Comparison of ENCODE assay signal across 9 cellular contexts in the genomic region with DNA sequence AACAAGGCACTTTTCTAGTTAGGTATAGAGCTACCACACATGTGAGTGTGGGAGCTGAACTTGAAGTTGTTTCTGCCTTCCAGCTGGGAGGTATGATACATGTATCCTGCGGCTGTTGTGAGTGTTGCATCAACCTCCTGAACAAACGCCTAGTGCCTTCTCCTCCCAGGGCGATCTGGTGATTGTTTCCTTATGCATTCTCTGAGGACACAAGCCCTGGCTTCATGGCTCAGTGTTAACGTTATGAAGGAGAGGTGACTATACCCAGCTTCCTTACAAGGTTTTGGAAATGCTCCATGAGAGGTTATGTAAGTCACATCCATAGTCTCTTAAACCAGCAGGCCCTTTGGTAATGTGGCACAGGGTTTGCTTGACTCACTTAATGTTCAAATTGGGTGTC.
DNase-seq lines count a peak whose midpoint lies in the region; ATAC-seq, FAIRE-seq and TF ChIP-seq lines count a peak whose summit lies in the region.
"Had no signal": no experiment of that assay in that cellular context is flagged by ENCODE, and none has a peak within 500 bp of the region (broad histone marks: within the 10 kb centered on the region; RNA-seq: fewer than 3 reads in every experiment).

No MANE protein-coding gene starts in this region.

- POLR2A ChIA-PET in GM10248 (lab: Yijun Ruan, JAX) = no interaction called here

- H3K9me3 ChIP-seq in MG63 = no peaks in the 10 kb centered on the region
- H3K9me3 ChIP-seq in mucosa of rectum (ENCODE audit: control insufficient read depth in 2 of 2, low read length in 2 of 2) = no peaks in the 10 kb centered on the region

- TF ChIP-seq CTCF in bronchial epithelial cell (IDR thresholded peaks at IDR 0.05; ENCODE audit: insufficient read depth, low read length, severe bottlenecking) = no peak
- no peak for TF ChIP-seq CTCF in GM10248 (IDR thresholded peaks at IDR 0.05; ENCODE audit: control extremely low read depth, extremely low read depth, low read depth, missing control alignments)

- no peaks in the 10 kb centered on the region for H3K36me3 ChIP-seq in MG63
- no peaks in the 10 kb centered on the region for H3K36me3 ChIP-seq in bronchial epithelial cell (ENCODE audit: control insufficient read depth, insufficient read depth, low read length)
- H3K36me3 ChIP-seq in mucosa of rectum (ENCODE audit: control insufficient read depth in 2 of 2, insufficient read depth in 2 of 2, low read length in 2 of 2) = no peaks in the 10 kb centered on the region

- H3K4me3 ChIP-seq in MG63 (no peak overlapping the region), bronchial epithelial cell (ENCODE audit: low read depth, low read length) (no peak overlapping the region), mucosa of rectum (ENCODE audit: low read length in 2 of 2) (no peak overlapping the region)

- H3K27me3 ChIP-seq in MG63 (no peaks in the 10 kb centered on the region), bronchial epithelial cell (ENCODE audit: control insufficient read depth, insufficient read depth, low read length) (no peaks in the 10 kb centered on the region), mucosa of rectum (ENCODE audit: control insufficient read depth in 2 of 2, insufficient read depth in 2 of 2, low read length in 2 of 2) (no peaks in the 10 kb centered on the region)

- peak overlapping the region; percentile 45 to 73 for H3K27ac ChIP-seq in mucosa of rectum (ENCODE audit: low read depth in 2 of 2, low read length in 2 of 2)

- DNase-seq in COLO829 (ENCODE audit: low spot score) = peak; percentile 53
- DNase-seq in MG63 = peak; percentile 90
- DNase-seq in bronchial epithelial cell (ENCODE audit: low read depth) = peak; percentile 99
- no peak for DNase-seq in activated CD8-positive, alpha-beta memory T cell treated with anti-CD3 and anti-CD28 coated beads, Interleukin-2, amount 50 U/mL, for 48 hours
- no peak for DNase-seq in superior temporal gyrus (ENCODE audit: extremely low spot score)
- DNase-seq in GM10248 (ENCODE audit: extremely low spot score) = no peak
- DNase-seq: KG1 had no signal

- FAIRE-seq in bronchial epithelial cell (lab: Jason Lieb, UNC) = no peak

- ATAC-seq in HG02642 (IDR thresholded peaks at IDR 0.05; ENCODE audit: poor library complexity, unreplicated experiment) = no peak

- H3K9ac ChIP-seq in mucosa of rectum (ENCODE audit: low read depth in 1 of 2, low read length in 2 of 2) = no peak overlapping the region

- peaks cover 20 to 42% of the 10 kb centered on the region in 2 donors for H3K4me1 ChIP-seq in mucosa of rectum (ENCODE audit: control insufficient read depth in 2 of 2, insufficient read depth in 2 of 2, low read length in 2 of 2)

- CTCF ChIA-PET in GM10248 (lab: Yijun Ruan, JAX) = interaction anchor here (0.8 to 1.5 kb wide), 7 partner anchors 8 to 69 kb away, joined by 3 to 6 read pairs (median 3); no protein-coding TSS in a partner anchor

Comparison
In these comparisons a context has a peak if more than half of its experiments do, and no peak if none do; other contexts are left out.
1. DNase-seq: peak in COLO829 (single experiment), MG63 (single experiment) and bronchial epithelial cell (single experiment); none in activated CD8-positive, alpha-beta memory T cell treated with anti-CD3 and anti-CD28 coated beads, Interleukin-2, amount 50 U/mL, for 48 hours (single experiment), superior temporal gyrus (single experiment) and GM10248 (single experiment).